ENCODE assay signal across 9 cellular contexts in genomic region chr18:55780591-55781071, GRCh38.
DNase-seq lines count a peak whose midpoint lies in the region; ATAC-seq, FAIRE-seq and TF ChIP-seq lines count a peak whose summit lies in the region.
"Had no signal": no experiment of that assay in that cellular context is flagged by ENCODE, and none has a peak within 500 bp of the region (broad histone marks: within the 10 kb centered on the region; RNA-seq: fewer than 3 reads in every experiment).

No MANE protein-coding gene starts in this region.

- no peaks in the 10 kb centered on the region for H3K9me3 ChIP-seq in GM12878 (replicated peaks; ENCODE audit: control insufficient read depth, insufficient read depth, low read length)
- no peaks in the 10 kb centered on the region for H3K9me3 ChIP-seq in iPS-18c (ENCODE audit: control insufficient read depth, insufficient read depth, low read length)
- H3K9me3 ChIP-seq in stomach smooth muscle (ENCODE audit: control insufficient read depth in 2 of 2, low read length in 2 of 2), result no peaks in the 10 kb centered on the region
- H3K9me3 ChIP-seq: SJSA1 had no signal

- H4K20me1 ChIP-seq in GM12878 (ENCODE audit: control insufficient read depth, insufficient read depth), result no peaks in the 10 kb centered on the region

- no peak overlapping the region for H3K9ac ChIP-seq in GM12878 (ENCODE audit: control insufficient read depth, insufficient read depth, low read length)
- H3K9ac ChIP-seq in stomach smooth muscle (ENCODE audit: low read length in 2 of 2), result peak overlapping the region; percentile 31 to 38

- H3K36me3 ChIP-seq in GM12878 (ENCODE audit: control insufficient read depth in 2 of 2, insufficient read depth in 2 of 2, low read length in 1 of 2), result no peaks in the 10 kb centered on the region
- H3K36me3 ChIP-seq in stomach smooth muscle (ENCODE audit: control insufficient read depth in 2 of 2, insufficient read depth in 2 of 2, low read length in 2 of 2), result no peaks in the 10 kb centered on the region
- H3K36me3 ChIP-seq: SJSA1 had no signal

- no peak for TF ChIP-seq EP300 in GM12878 (IDR thresholded peaks at IDR 0.05; ENCODE audit: borderline replicate concordance in 1 of 2, control insufficient read depth in 1 of 2, low read depth in 2 of 2, low read length in 2 of 2)

- RAD21 ChIA-PET in GM12878 (lab: Charles Lee; ENCODE audit: unreplicated experiment), result no interaction called here

- BruUV-seq in GM12878 (replicated peaks; lab: Mats Ljungman, UMichigan), result no TSS peak

- no peak for FAIRE-seq in GM12878 (lab: Jason Lieb, UNC)

- no peaks in the 10 kb centered on the region for H3K79me2 ChIP-seq in GM12878 (ENCODE audit: control insufficient read depth, insufficient read depth, low read length)

- TF ChIP-seq POLR2A in GM12878 (IDR thresholded peaks at IDR 0.05; ENCODE audit: low read depth, low read length), result no peak

- ATAC-seq in GM12878, result no peak

- CTCF ChIA-PET in GM12878 (lab: Yijun Ruan, JAX), result no interaction called here

- 0 out of 2 replicates have a peak overlapping the region, but pooled peaks have one; percentile 48 for H3K4me2 ChIP-seq in GM12878 (ENCODE audit: control insufficient read depth, insufficient read depth)

- in situ Hi-C loops in GM12878 (cut with MboI), result no loop called here

- H3K4me1 ChIP-seq in GM12878 (ENCODE audit: control insufficient read depth, insufficient read depth, low read length) (no peaks in the 10 kb centered on the region), stomach smooth muscle (ENCODE audit: control insufficient read depth, insufficient read depth, low read length) (no peaks in the 10 kb centered on the region)
- H3K4me1 ChIP-seq: SJSA1 had no signal

- POLR2A ChIA-PET in GM12878 (lab: Charles Lee), result no interaction called here

- intact Hi-C loops in GM12878 (cut with micrococcal nuclease; ENCODE audit: unreplicated experiment), result loop anchor here (1.0 kb wide), 1 partner anchor 365 kb away; no protein-coding TSS in a partner anchor

- SMC1A ChIA-PET in GM12878 (lab: Charles Lee; ENCODE audit: uncharacterized antibody, unreplicated experiment), result no interaction called here

- H3K27ac ChIP-seq in GM12878 (ENCODE audit: control insufficient read depth, insufficient read depth) (no peak overlapping the region), stomach smooth muscle (ENCODE audit: low read length) (no peak overlapping the region)
- H3K27ac ChIP-seq: SJSA1 had no signal

- no peak overlapping the region for H2AFZ ChIP-seq in GM12878 (ENCODE audit: control insufficient read depth, low read depth, low read length)

- H3K27me3 ChIP-seq in GM12878 (replicated peaks in 1 of 2; ENCODE audit: control insufficient read depth in 2 of 2, insufficient read depth in 2 of 2, low read length in 1 of 2) (peaks cover 0 to 23% of the 10 kb centered on the region in 2 experiments; a peak in 3 of 4 replicates), stomach smooth muscle (ENCODE audit: control insufficient read depth in 1 of 2, insufficient read depth in 2 of 2, low read length in 2 of 2) (peaks cover 0 to 18% of the 10 kb centered on the region in 2 donors)
- H3K27me3 ChIP-seq: SJSA1 had no signal

- 12% methylated on average over 8 of the region's 8 CpGs for WGBS in GM12878 (ENCODE audit: insufficient coverage, insufficient replicate concordance, low lambda C conversion rate, missing lambda C conversion rate)

- peak overlapping the region; percentile 53 for H3K4me3 ChIP-seq in HFF-Myc (replicated peaks; ENCODE audit: low read depth, low read length)
- H3K4me3 ChIP-seq in GM12878, result no peak overlapping the region
- H3K4me3 ChIP-seq in iPS-18c (ENCODE audit: insufficient read depth, low read depth, low read length), result peak overlapping the region; percentile 61
- peak overlapping the region; percentile 58 to 73 for H3K4me3 ChIP-seq in stomach smooth muscle (ENCODE audit: low read length in 2 of 2)
- H3K4me3 ChIP-seq: SJSA1 had no signal

- no peak for DNase-seq in HFF-Myc (ENCODE audit: extremely low read depth, low read depth)
- DNase-seq in GM12878 (ENCODE audit: low read depth, low spot score), result no peak
- no peak for DNase-seq in NOMO-1 treated with dmso at 0.1 percent for 144 hours (lab: John Stamatoyannopoulos, UW; ENCODE audit: unreplicated experiment)
- DNase-seq in COLO668 (lab: John Stamatoyannopoulos, UW; ENCODE audit: unreplicated experiment), result no peak
- no peak for DNase-seq in anterior cingulate cortex (lab: John Stamatoyannopoulos, UW)
- DNase-seq in central memory CD4-positive, alpha-beta T cell, result no peak

- TF ChIP-seq RAD21 in GM12878 (IDR thresholded peaks at IDR 0.05; ENCODE audit: insufficient read depth, low read depth, low read length), result no peak

- TF ChIP-seq CTCF in HFF-Myc (IDR thresholded peaks at IDR 0.05; ENCODE audit: low read depth, low read length, missing control alignments) (no peak), GM12878 (IDR thresholded peaks at IDR 0.05 in 2 of 3, conservative IDR thresholded peaks at IDR 0.05 in 1 of 3; ENCODE audit: control insufficient read depth in 2 of 3, extremely low read depth in 1 of 3, insufficient read depth in 1 of 3, low read depth in 3 of 3, low read length in 3 of 3) (no peak)

TF ChIP-seq in GM12878, 131 proteins besides CTCF, POLR2A, EP300 and RAD21:
- no peak for TF ChIP-seq DPF2 (IDR thresholded peaks at IDR 0.05)
- no peak for TF ChIP-seq CREB1 (IDR thresholded peaks at IDR 0.05; ENCODE audit: low read depth)
- TF ChIP-seq NFYA (IDR thresholded peaks at IDR 0.05; ENCODE audit: borderline replicate concordance, low read depth, low read length), result no peak
- TF ChIP-seq ZSCAN29 (IDR thresholded peaks at IDR 0.05), result no peak
- TF ChIP-seq SRF (IDR thresholded peaks at IDR 0.05; ENCODE audit: low read depth in 2 of 2, low read length in 2 of 2), result no peak
- TF ChIP-seq BRCA1 (IDR thresholded peaks at IDR 0.05; ENCODE audit: low read depth, low read length), result no peak
- TF ChIP-seq SMARCA5 (IDR thresholded peaks at IDR 0.05), result no peak
- TF ChIP-seq CBX3 (IDR thresholded peaks at IDR 0.05; ENCODE audit: borderline replicate concordance, low read depth), result no peak
- TF ChIP-seq HCFC1 (IDR thresholded peaks at IDR 0.05; ENCODE audit: low read length), result no peak
- no peak for TF ChIP-seq TAF1 (IDR thresholded peaks at IDR 0.05; ENCODE audit: borderline replicate concordance, low read depth, low read length)
- TF ChIP-seq MTA3 (IDR thresholded peaks at IDR 0.05; ENCODE audit: borderline replicate concordance, low read length), result no peak
